ENCODE assay signal across 11 cellular contexts in genomic region chr11:128910583-128910982, GRCh38. TPM values are rescaled to one million over a fixed set of nuclear protein-coding genes. Genes with fewer than 3 reads are reported as not detected.
"Had no signal": no experiment of that assay in that cellular context is flagged by ENCODE, and none has a peak within 500 bp of the region (broad histone marks: within the 10 kb centered on the region; RNA-seq: fewer than 3 reads in every experiment).

No MANE protein-coding gene starts in this region.

- H2AFZ ChIP-seq: GM23248 had no signal

- H3K36me3 ChIP-seq: HAP-1 had no signal

- H3K27ac ChIP-seq: GM23248 had no signal

- H3K4me1 ChIP-seq: HAP-1 had no signal

- H3K9me3 ChIP-seq: HAP-1 had no signal

- DNase-seq: GM23248, GOT3, H7, HFFc6, KBM-7 had no signal

- ATAC-seq: HCT116 had no signal

- H3K27ac Mint-ChIP-seq: HFFc6, IgD-negative memory B cell had no signal

- H3K4me3 ChIP-seq: GM23248, HAP-1 had no signal

- H3K4me3 Mint-ChIP-seq: HFFc6, IgD-negative memory B cell had no signal

- H3K9ac ChIP-seq: GM23248 had no signal

- FAIRE-seq: HTR-8/SVneo had no signal

RNA-seq across cellular contexts. Expression of gene KCNJ5, which starts 19.4 kb away (rescaled TPM):
- total RNA-seq: H4, HFFc6, HT-29 had no signal
- polyA plus RNA-seq: GM23248, IgD-negative memory B cell had no signal

RNA-seq across cellular contexts. Expression of gene TP53AIP1, which starts 32.1 kb away (rescaled TPM):
- total RNA-seq: GM23248, H4, HFFc6 had no signal
- polyA plus RNA-seq: GM23248, IgD-negative memory B cell had no signal

RNA-seq across cellular contexts. Expression of gene KCNJ1, which starts 43.5 kb away (rescaled TPM):
- total RNA-seq: GM23248, H4, HFFc6, HT-29 had no signal
- polyA plus RNA-seq: GM23248 had no signal
